Comparison of ENCODE assay signal across 20 cellular contexts in genomic region chrX:57977992-57978391, GRCh38.
A peak's percentile ranks its signal among the peaks of the same experiment; 100 is the strongest.
DNase-seq lines count a peak whose midpoint lies in the region; ATAC-seq and TF ChIP-seq lines count a peak whose summit lies in the region.
"Had no signal": no experiment of that assay in that cellular context is flagged by ENCODE, and none has a peak within 500 bp of the region (broad histone marks: within the 10 kb centered on the region; RNA-seq: fewer than 3 reads in every experiment).

No MANE protein-coding gene starts in this region.

- no peak overlapping the region for H2AFZ ChIP-seq in HCT116 (ENCODE audit: low read depth, low read length, poor library complexity, severe bottlenecking)
- H2AFZ ChIP-seq: GM23248 had no signal

- ATAC-seq in HCT116 (0 out of 2 replicates have a peak, but pooled peaks have one; percentile 53), GM21381 (IDR thresholded peaks at IDR 0.05; ENCODE audit: unreplicated experiment) (no peak), HG03196 (IDR thresholded peaks at IDR 0.05; ENCODE audit: unreplicated experiment) (no peak)
- ATAC-seq: left colon; naive thymus-derived CD4-positive, alpha-beta T cell had no signal

- no peaks in the 10 kb centered on the region for H3K27me3 ChIP-seq in HCT116 (ENCODE audit: insufficient read depth, low read length)
- H3K27me3 ChIP-seq: SJCRH30 had no signal

- H3K27ac ChIP-seq in HCT116 (ENCODE audit: low read depth, low read length), result no peak overlapping the region
- H3K27ac ChIP-seq: dorsolateral prefrontal cortex, GM23248, SJCRH30, WERI-Rb-1 had no signal

- H3K9me2 ChIP-seq in HCT116 (ENCODE audit: insufficient read depth), result no peaks in the 10 kb centered on the region

- H3K4me1 ChIP-seq in HCT116 (ENCODE audit: control insufficient read depth in 1 of 2, insufficient read depth in 2 of 2, low read length in 2 of 2), result no peaks in the 10 kb centered on the region
- H3K4me1 ChIP-seq: SJCRH30 had no signal

- no TSS peak for BruUV-seq in HCT116 (replicated peaks; lab: Mats Ljungman, UMichigan)

- no peak for TF ChIP-seq RAD21 in HCT116 (IDR thresholded peaks at IDR 0.05; ENCODE audit: low read depth)

- no peaks in the 10 kb centered on the region for H4K20me1 ChIP-seq in HCT116 (ENCODE audit: insufficient read depth)

- H3K9ac ChIP-seq in HCT116 (ENCODE audit: low read length), result no peak overlapping the region
- H3K9ac ChIP-seq: GM23248 had no signal

- CTCF ChIA-PET in HCT116 (lab: Charles Lee), result no interaction called here

- no peaks in the 10 kb centered on the region for H3K79me2 ChIP-seq in HCT116 (ENCODE audit: insufficient read depth, low read length)

- no peaks in the 10 kb centered on the region for H3K36me3 ChIP-seq in HCT116 (ENCODE audit: control insufficient read depth in 1 of 2, insufficient read depth in 2 of 2, low read length in 2 of 2)
- H3K36me3 ChIP-seq: SJCRH30, WERI-Rb-1 had no signal

- peak in 2 of 3 experiments; percentile 12 to 25; a peak in 1 of 6 replicates for TF ChIP-seq CTCF in HCT116 (IDR thresholded peaks at IDR 0.05 in 2 of 3, conservative IDR thresholded peaks at IDR 0.05 in 1 of 3; ENCODE audit: borderline replicate concordance in 1 of 3, insufficient read depth in 1 of 3, low read depth in 2 of 3, low read length in 2 of 3)

- POLR2A ChIA-PET in HCT116 (lab: Charles Lee), result no interaction called here

- RAD21 ChIA-PET in HCT116 (lab: Charles Lee; ENCODE audit: low non-redundant PET in 1 of 2, low total read pairs in 2 of 2, uncharacterized antibody in 2 of 2, unreplicated experiment in 2 of 2), result no interaction called here

- DNase-seq in ACHN, result peak; percentile 2
- no peak for DNase-seq in HCT116 (ENCODE audit: low read depth, low spot score)
- DNase-seq in NCI-H1694 treated with DMSO at 0.1 percent for 48 hours (lab: John Stamatoyannopoulos, UW), result peak; percentile 3
- peak; percentile 52 for DNase-seq in SK-MEL-5 (ENCODE audit: low read depth, low spot score)
- no peak for DNase-seq in occipital lobe (lab: John Stamatoyannopoulos, UW)
- DNase-seq in erythroblast (lab: John Stamatoyannopoulos, UW), result no peak
- DNase-seq: activated CD4-positive, alpha-beta T cell treated with anti-CD3 and anti-CD28 coated beads, Interleukin-2, amount 50 U/mL, for 1 hour; activated naive CD8-positive, alpha-beta T cell treated with anti-CD3 and anti-CD28 coated beads, Interleukin-2, amount 10 ng/mL, durations not matched to agents 7 days and 5 days; dorsolateral prefrontal cortex; GM23248; left colon; naive thymus-derived CD4-positive, alpha-beta T cell; NCI-H187 treated with DMSO at 0.1 percent for 48 hours; stimulated activated CD4-positive, alpha-beta T cell treated with anti-CD3 and anti-CD28 coated beads, Interleukin-4, amount 100 ng/mL, for 1 hour; stimulated activated naive CD4-positive, alpha-beta T cell treated with Interleukin-2 at 50 U/mL for 16 hours; T-helper 2 cell; WERI-Rb-1 had no signal

- TF ChIP-seq POLR2A in HCT116 (IDR thresholded peaks at IDR 0.05; ENCODE audit: borderline replicate concordance, extremely low read depth, insufficient read depth, insufficient read length) (no peak), erythroblast (IDR thresholded peaks at IDR 0.05; ENCODE audit: low read length) (no peak)

- in situ Hi-C loops in ACHN (cut with HindIII; ENCODE audit: low pct_ligation_motif_present, low pct_unique_long_range_greater_than_20kb, low sequenced_read_pairs), result no loop called here
- in situ Hi-C loops in SK-MEL-5 (cut with HindIII; ENCODE audit: low pct_unique_long_range_greater_than_20kb, low sequenced_read_pairs), result no loop called here

- H3K9me3 ChIP-seq in HCT116 (ENCODE audit: control insufficient read depth in 1 of 2, insufficient read depth in 1 of 2, low read depth in 1 of 2, low read length in 2 of 2), result no peaks in the 10 kb centered on the region
- H3K9me3 ChIP-seq: SJCRH30 had no signal

- intact Hi-C loops in HCT116 (cut with micrococcal nuclease), result no loop called here

- H3K4me2 ChIP-seq in HCT116 (ENCODE audit: low read length), result no peak overlapping the region

- no peak overlapping the region for H3K4me3 ChIP-seq in HCT116 (replicated peaks in 1 of 2; ENCODE audit: low read depth in 1 of 2, low read length in 2 of 2)
- H3K4me3 ChIP-seq: dorsolateral prefrontal cortex, GM23248, SJCRH30 had no signal

TF ChIP-seq in HCT116, 20 proteins besides CTCF, POLR2A, EP300 and RAD21:
- TF ChIP-seq FOSL1 (IDR thresholded peaks at IDR 0.05; ENCODE audit: low read depth) (no peak), SP1 (IDR thresholded peaks at IDR 0.05; ENCODE audit: low read depth) (no peak), SIN3A (IDR thresholded peaks at IDR 0.05; ENCODE audit: low read depth) (no peak), TCF7L2 (IDR thresholded peaks at IDR 0.05; ENCODE audit: borderline replicate concordance, extremely low read depth, insufficient read depth, insufficient read length) (no peak), ELF1 (IDR thresholded peaks at IDR 0.05; ENCODE audit: borderline replicate concordance, low read depth) (no peak), REST (IDR thresholded peaks at IDR 0.05; ENCODE audit: low read depth) (no peak), EZH2phosphoT487 (IDR thresholded peaks at IDR 0.05; ENCODE audit: borderline replicate concordance) (no peak), ZNF274 (IDR thresholded peaks at IDR 0.05; ENCODE audit: low read depth, low read length) (no peak), POLR2AphosphoS5 (IDR thresholded peaks at IDR 0.05; ENCODE audit: low read depth, low read length) (no peak), CEBPB (IDR thresholded peaks at IDR 0.05; ENCODE audit: low read depth) (no peak), EZH2 (IDR thresholded peaks at IDR 0.05) (no peak), EGR1 (IDR thresholded peaks at IDR 0.05; ENCODE audit: low read depth) (no peak), ZFX (IDR thresholded peaks at IDR 0.05) (no peak), JUND (IDR thresholded peaks at IDR 0.05) (no peak), YY1 (IDR thresholded peaks at IDR 0.05; ENCODE audit: extremely low read depth, insufficient replicate concordance, low read depth, low read length) (no peak)
- TF ChIP-seq, protein P1, sequence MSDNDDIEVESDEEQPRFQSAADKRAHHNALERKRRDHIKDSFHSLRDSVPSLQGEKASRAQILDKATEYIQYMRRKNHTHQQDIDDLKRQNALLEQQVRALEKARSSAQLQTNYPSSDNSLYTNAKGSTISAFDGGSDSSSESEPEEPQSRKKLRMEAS (IDR thresholded peaks at IDR 0.05), result no peak
- TF ChIP-seq, protein P2, sequence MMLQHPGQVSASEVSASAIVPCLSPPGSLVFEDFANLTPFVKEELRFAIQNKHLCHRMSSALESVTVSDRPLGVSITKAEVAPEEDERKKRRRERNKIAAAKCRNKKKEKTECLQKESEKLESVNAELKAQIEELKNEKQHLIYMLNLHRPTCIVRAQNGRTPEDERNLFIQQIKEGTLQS (IDR thresholded peaks at IDR 0.05), result no peak
- TF ChIP-seq, protein P3, sequence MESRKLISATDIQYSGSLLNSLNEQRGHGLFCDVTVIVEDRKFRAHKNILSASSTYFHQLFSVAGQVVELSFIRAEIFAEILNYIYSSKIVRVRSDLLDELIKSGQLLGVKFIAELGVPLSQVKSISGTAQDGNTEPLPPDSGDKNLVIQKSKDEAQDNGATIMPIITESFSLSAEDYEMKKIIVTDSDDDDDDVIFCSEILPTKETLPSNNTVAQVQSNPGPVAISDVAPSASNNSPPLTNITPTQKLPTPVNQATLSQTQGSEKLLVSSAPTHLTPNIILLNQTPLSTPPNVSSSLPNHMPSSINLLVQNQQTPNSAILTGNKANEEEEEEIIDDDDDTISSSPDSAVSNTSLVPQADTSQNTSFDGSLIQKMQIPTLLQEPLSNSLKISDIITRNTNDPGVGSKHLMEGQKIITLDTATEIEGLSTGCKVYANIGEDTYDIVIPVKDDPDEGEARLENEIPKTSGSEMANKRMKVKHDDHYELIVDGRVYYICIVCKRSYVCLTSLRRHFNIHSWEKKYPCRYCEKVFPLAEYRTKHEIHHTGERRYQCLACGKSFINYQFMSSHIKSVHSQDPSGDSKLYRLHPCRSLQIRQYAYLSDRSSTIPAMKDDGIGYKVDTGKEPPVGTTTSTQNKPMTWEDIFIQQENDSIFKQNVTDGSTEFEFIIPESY (IDR thresholded peaks at IDR 0.05; ENCODE audit: extremely low read depth, insufficient replicate concordance, low read length), result no peak

Comparison
In these comparisons a context has a peak if more than half of its experiments do, and no peak if none do; other contexts are left out.
1. DNase-seq: peak in ACHN (single experiment), NCI-H1694 treated with DMSO at 0.1 percent for 48 hours (single experiment) and SK-MEL-5 (single experiment); none in HCT116 (single experiment), occipital lobe (single experiment) and erythroblast (0 of 2).